ENCODE assay signal across 1 cellular context in genomic region chr7:75055830-75056431, GRCh38.
TF ChIP-seq lines count a peak whose summit lies in the region.

No MANE protein-coding gene starts in this region.

TF ChIP-seq in SK-N-SH, 30 proteins besides CTCF, POLR2A, EP300 and RAD21 (continued from another document):
- no peak for TF ChIP-seq PBX3 (IDR thresholded peaks at IDR 0.05)
